Comparison of ENCODE assay signal across 13 cellular contexts in the genomic region with DNA sequence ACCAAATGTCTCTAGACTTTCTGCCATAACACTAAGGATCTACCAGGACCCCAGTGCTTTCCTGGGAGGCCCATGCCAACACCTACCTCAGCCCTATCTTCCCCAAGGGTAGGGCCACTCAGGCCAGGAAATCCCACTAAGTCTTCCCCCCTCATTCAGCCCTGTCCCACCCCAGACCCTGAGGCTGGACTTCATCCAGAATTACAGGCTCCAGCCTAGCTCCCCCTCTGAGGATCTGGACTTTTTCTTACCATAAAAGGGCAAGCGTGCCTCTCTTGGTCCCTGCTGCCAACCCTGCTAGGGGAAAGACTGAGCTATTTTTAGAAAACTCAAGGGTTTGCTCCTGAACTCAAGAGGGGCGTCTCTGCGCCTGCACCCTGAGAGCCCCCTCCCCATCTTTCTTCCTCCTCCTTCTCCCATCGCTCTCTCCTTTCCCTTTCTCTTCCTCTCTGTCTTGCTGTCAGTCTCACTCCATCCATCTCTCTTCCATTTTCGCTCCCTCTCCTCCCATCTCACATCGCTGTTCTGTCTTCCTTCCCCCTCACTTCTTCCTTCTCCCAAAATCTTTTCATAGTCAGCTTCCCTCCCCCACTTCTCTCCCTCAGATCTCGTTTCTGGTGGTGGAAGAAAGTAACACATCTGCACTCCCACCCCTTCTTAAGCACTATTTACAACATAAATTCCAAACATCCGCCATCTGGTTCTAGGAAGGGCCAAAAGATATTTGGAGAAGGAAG. TPM values are rescaled to one million over a fixed set of nuclear protein-coding genes. Genes with fewer than 3 reads are reported as not detected.
DNase-seq lines count a peak whose midpoint lies in the region; ATAC-seq and TF ChIP-seq lines count a peak whose summit lies in the region.
"Had no signal": no experiment of that assay in that cellular context is flagged by ENCODE, and none has a peak within 500 bp of the region (broad histone marks: within the 10 kb centered on the region; RNA-seq: fewer than 3 reads in every experiment).

No MANE protein-coding gene starts in this region.

- H3K9me3 Mint-ChIP-seq in neural crest cell: no peaks in the 10 kb centered on the region
- H3K9me3 Mint-ChIP-seq: stimulated activated memory B cell treated with anti-CD40 and anti-IgM and Interleukin-4, amounts not matched to agents 10 μg/mL and 1 μg/mL and 100 μg/mL, for 72 hours had no signal

- no peak for TF ChIP-seq CTCF in cardiac muscle cell (IDR thresholded peaks at IDR 0.05; ENCODE audit: low read depth, low read length)
- no peak for TF ChIP-seq CTCF in neural crest cell (conservative IDR thresholded peaks at IDR 0.05)

- H3K4me1 ChIP-seq in cardiac muscle cell (ENCODE audit: low read depth) (peaks cover 83% of the 10 kb centered on the region), esophagus (ENCODE audit: control insufficient read depth in 2 of 2, insufficient read depth in 2 of 2, low read length in 1 of 2) (no peaks in the 10 kb centered on the region), aorta (ENCODE audit: control insufficient read depth in 1 of 2, insufficient read depth in 2 of 2, low read length in 2 of 2) (no peaks in the 10 kb centered on the region)

- H3K27me3 ChIP-seq in cardiac muscle cell: no peaks in the 10 kb centered on the region
- H3K27me3 ChIP-seq in esophagus (ENCODE audit: control insufficient read depth in 1 of 2, insufficient read depth in 2 of 2, low read length in 2 of 2): no peaks in the 10 kb centered on the region
- H3K27me3 ChIP-seq in aorta (ENCODE audit: control insufficient read depth in 1 of 2, insufficient read depth in 2 of 2, low read length in 1 of 2): no peaks in the 10 kb centered on the region

- H3K27ac ChIP-seq in cardiac muscle cell (peak overlapping the region; percentile 100), esophagus (ENCODE audit: low read depth in 2 of 2, low read length in 1 of 2) (peak overlapping the region; percentile 62 to 88), aorta (ENCODE audit: low read depth in 1 of 2, low read length in 2 of 2) (peak overlapping the region; percentile 39 to 78)
- H3K27ac ChIP-seq: SK-N-MC had no signal

- ATAC-seq in left ventricle myocardium superior (no peak), aorta (ENCODE audit: low FRiP score) (peak; percentile 5), GM21367 (IDR thresholded peaks at IDR 0.05; ENCODE audit: unreplicated experiment) (no peak)
- ATAC-seq: stimulated activated memory B cell treated with anti-CD40 and anti-IgM and Interleukin-4, amounts not matched to agents 10 μg/mL and 1 μg/mL and 100 μg/mL, for 72 hours had no signal

- H3K27me3 Mint-ChIP-seq in neural crest cell (ENCODE audit: low read depth): no peaks in the 10 kb centered on the region

- H3K4me3 ChIP-seq in cardiac muscle cell (no peak overlapping the region), esophagus (ENCODE audit: low read depth in 1 of 2, low read length in 2 of 2) (no peak overlapping the region), aorta (ENCODE audit: low read length in 2 of 2) (no peak overlapping the region)
- H3K4me3 ChIP-seq: SK-N-MC had no signal

- H3K27ac Mint-ChIP-seq in neural crest cell (ENCODE audit: unreplicated experiment): peak overlapping the region; percentile 15
- H3K27ac Mint-ChIP-seq: stimulated activated memory B cell treated with anti-CD40 and anti-IgM and Interleukin-4, amounts not matched to agents 10 μg/mL and 1 μg/mL and 100 μg/mL, for 72 hours had no signal

- intact Hi-C loops in left ventricle myocardium superior (cut with micrococcal nuclease): no loop called here
- intact Hi-C loops in aorta (cut with DNase I): no loop called here

- no peaks in the 10 kb centered on the region for H3K36me3 Mint-ChIP-seq in neural crest cell (ENCODE audit: low read depth)
- H3K36me3 Mint-ChIP-seq: stimulated activated memory B cell treated with anti-CD40 and anti-IgM and Interleukin-4, amounts not matched to agents 10 μg/mL and 1 μg/mL and 100 μg/mL, for 72 hours had no signal

- H3K4me3 Mint-ChIP-seq in neural crest cell: no peak overlapping the region
- H3K4me3 Mint-ChIP-seq: stimulated activated memory B cell treated with anti-CD40 and anti-IgM and Interleukin-4, amounts not matched to agents 10 μg/mL and 1 μg/mL and 100 μg/mL, for 72 hours had no signal

- H3K4me1 Mint-ChIP-seq in neural crest cell: peaks cover 40% of the 10 kb centered on the region
- H3K4me1 Mint-ChIP-seq: stimulated activated memory B cell treated with anti-CD40 and anti-IgM and Interleukin-4, amounts not matched to agents 10 μg/mL and 1 μg/mL and 100 μg/mL, for 72 hours had no signal

- WGBS in esophagus, 2 donors: 56 to 57% methylated on average over 8 of the region's 8 CpGs
- WGBS in aorta, 2 donors: 4 to 5% methylated on average over 8 of the region's 8 CpGs

- no peaks in the 10 kb centered on the region for H3K36me3 ChIP-seq in cardiac muscle cell
- no peaks in the 10 kb centered on the region for H3K36me3 ChIP-seq in esophagus (ENCODE audit: control insufficient read depth in 2 of 2, insufficient read depth in 2 of 2, low read length in 1 of 2)
- peaks cover 6 to 37% of the 10 kb centered on the region in 2 donors for H3K36me3 ChIP-seq in aorta (ENCODE audit: control insufficient read depth in 1 of 2, insufficient read depth in 2 of 2, low read length in 1 of 2)

- DNase-seq in cardiac muscle cell (ENCODE audit: low read depth in 1 of 2, low spot score in 1 of 2): peak; percentile 58 to 95
- no peak for DNase-seq in left ventricle myocardium superior
- DNase-seq in neural crest cell (ENCODE audit: low read depth, low spot score): no peak
- DNase-seq in aorta: peak; percentile 49 to 57
- no peak for DNase-seq in GOT3 (lab: John Stamatoyannopoulos, UW)
- no peak for DNase-seq in UCSD-AML1 (lab: John Stamatoyannopoulos, UW; ENCODE audit: unreplicated experiment)
- DNase-seq: activated CD4-positive, alpha-beta T cell treated with anti-CD3 and anti-CD28 coated beads, Interleukin-2, amount 50 U/mL, for 48 hours; stimulated activated CD4-positive, alpha-beta T cell treated with anti-CD3 and anti-CD28 coated beads, Interleukin-12 subunit alpha, Interleukin-12 subunit beta, amount 100 ng/mL, for 4 hours had no signal

- H3K9me3 ChIP-seq in cardiac muscle cell (ENCODE audit: low read depth): no peaks in the 10 kb centered on the region
- no peaks in the 10 kb centered on the region for H3K9me3 ChIP-seq in esophagus (ENCODE audit: control insufficient read depth in 2 of 2, insufficient read depth in 1 of 2, low read depth in 1 of 2, low read length in 1 of 2)
- no peaks in the 10 kb centered on the region for H3K9me3 ChIP-seq in aorta (ENCODE audit: control insufficient read depth, low read length)

RNA-seq across cellular contexts. Expression of a gene that starts 38.1 kb away (rescaled TPM):
- 6.4 and 9.0 TPM in 2 replicates for total RNA-seq in cardiac muscle cell
- polyA plus RNA-seq in cardiac muscle cell: 3.9 and 5.8 TPM in 2 replicates
- total RNA-seq in left ventricle myocardium superior: not detected
- 1 to 10 TPM; 1.4 TPM for polyA plus RNA-seq in esophagus
- total RNA-seq in neural crest cell: not detected in 2 replicates
- 10 to 100 TPM in 1 of 2 donors, 1 to 10 TPM in 1; 2.8 to 18.0 TPM for total RNA-seq in aorta
- 1 to 10 TPM; 7.6 to 9.0 TPM for polyA plus RNA-seq in aorta
- total RNA-seq: NCI-H460 had no signal

RNA-seq across cellular contexts. Expression of a gene that starts 59.3 kb away (rescaled TPM):
- total RNA-seq in cardiac muscle cell (14.4 and 16.1 TPM in 2 replicates), left ventricle myocardium superior (2.6 TPM), neural crest cell (22.0 and 22.9 TPM in 2 replicates), aorta (1 to 10 TPM; 3.1 to 9.2 TPM)
- polyA plus RNA-seq in cardiac muscle cell (15.3 and 17.6 TPM in 2 replicates), esophagus (1 to 10 TPM; 2.7 to 5.7 TPM), aorta (1 to 10 TPM; 3.1 to 5.3 TPM)

Comparison
In these comparisons a context has a peak if more than half of its experiments do, and no peak if none do; other contexts are left out.
1. DNase-seq: peak in cardiac muscle cell (2 of 2) and aorta (2 of 2); none in left ventricle myocardium superior (single experiment), neural crest cell (single experiment), GOT3 (single experiment) and UCSD-AML1 (single experiment).
2. Peak in every context shown above with its lines, with median percentiles within 50 percentile points of each other: H3K27ac ChIP-seq.